In the genomic region with DNA sequence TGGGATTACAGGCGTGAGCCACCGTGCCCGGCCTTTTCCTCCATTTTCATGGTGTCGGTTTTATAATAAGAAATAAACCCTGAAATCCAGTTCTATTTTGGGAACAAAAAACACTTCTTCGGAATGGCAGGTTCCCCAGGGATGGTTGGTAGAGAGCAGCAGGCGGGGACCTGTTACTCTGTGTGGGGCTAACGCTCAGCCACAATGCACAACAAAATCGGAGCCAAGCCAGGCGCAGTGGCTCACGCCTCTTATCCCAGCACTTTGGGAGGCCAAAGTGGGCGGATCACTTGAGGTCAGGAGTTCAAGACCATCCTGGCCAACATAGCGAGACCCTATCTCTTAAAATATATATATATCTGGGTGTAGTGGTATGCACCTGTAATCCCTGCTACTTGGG, we compare ENCODE assay signal across 31 cellular contexts.
"Had no signal": no experiment of that assay in that cellular context is flagged by ENCODE, and none has a peak within 500 bp of the region (broad histone marks: within the 10 kb centered on the region; RNA-seq: fewer than 3 reads in every experiment).

No MANE protein-coding gene starts in this region.

- DNase-seq: activated B cell treated with CpG ODN at 0.5 μM for 24 hours; activated CD4-positive, alpha-beta memory T cell treated with anti-CD3 and anti-CD28 coated beads for 36 hours; activated CD4-positive, alpha-beta T cell treated with anti-CD3 and anti-CD28 coated beads for 4 hours; activated CD4-positive, alpha-beta T cell treated with anti-CD3 and anti-CD28 coated beads, Interleukin-2, amount 10 ng/mL, durations not matched to agents 24 days and 14 days; activated CD4-positive, alpha-beta T cell treated with anti-CD3 and anti-CD28 coated beads, Interleukin-2, amount 50 U/mL, for 1 hour; activated CD4-positive, alpha-beta T cell treated with anti-CD3 and anti-CD28 coated beads, Interleukin-2, amount 50 U/mL, for 4 hours; activated CD4-positive, CD25-positive, alpha-beta regulatory T cell treated with anti-CD3 and anti-CD28 coated beads, Interleukin-2, amount 50 U/mL, for 72 hours; activated CD8-positive, alpha-beta memory T cell treated with anti-CD3 and anti-CD28 coated beads, Interleukin-2, amount 50 U/mL, for 4 hours; activated CD8-positive, alpha-beta T cell treated with anti-CD3 and anti-CD28 coated beads for 36 hours; activated effector memory CD4-positive, alpha-beta T cell treated with anti-CD3 and anti-CD28 coated beads, Interleukin-2, amount 50 U/mL, for 16 hours; activated gamma-delta T cell treated with Interleukin-2 at 50 U/mL for 16 hours; activated naive CD4-positive, alpha-beta T cell; activated naive CD4-positive, alpha-beta T cell treated with anti-CD3 and anti-CD28 coated beads for 36 hours; activated naive CD4-positive, alpha-beta T cell treated with anti-CD3 and anti-CD28 coated beads, Interleukin-2, amount 50 U/mL, for 16 hours; activated naive CD8-positive, alpha-beta T cell treated with anti-CD3 and anti-CD28 coated beads for 36 hours; activated T-cell treated with anti-CD3 and anti-CD28 coated beads for 4 hours; activated T-cell treated with anti-CD3 and anti-CD28 coated beads, Interleukin-2, amount 50 U/mL, for 1 hour; activated T-cell treated with anti-CD3 and anti-CD28 coated beads, Interleukin-2, amount 50 U/mL, for 4 hours; activated T-cell treated with anti-CD3 and anti-CD28 coated beads, Interleukin-2, amount 50 U/mL, for 72 hours; amniotic stem cell; body of pancreas; brain microvascular endothelial cell; central memory CD4-positive, alpha-beta T cell; T-helper 1 cell; T-helper 2 cell; T-helper 9 cell had no signal

- H3K4me1 ChIP-seq: breast epithelium had no signal

- H3K27ac ChIP-seq: adrenal gland, body of pancreas, brain microvascular endothelial cell, breast epithelium, VCaP had no signal

- ATAC-seq: activated CD8-positive, alpha-beta T cell treated with anti-CD3 and anti-CD28 coated beads for 36 hours; activated naive CD4-positive, alpha-beta T cell treated with anti-CD3 and anti-CD28 coated beads, Interleukin-2, amount 50 U/mL, for 72 hours; activated T-cell treated with anti-CD3 and anti-CD28 coated beads, Interleukin-2, amount 50 U/mL, for 4 hours; activated T-cell treated with anti-CD3 and anti-CD28 coated beads, Interleukin-2, amount 50 U/mL, for 72 hours; activated T-helper 17 cell treated with anti-CD3 and anti-CD28 coated beads, Interleukin-2, amount 50 U/mL, for 72 hours; body of pancreas had no signal

- H3K4me3 ChIP-seq: adrenal gland, body of pancreas, breast epithelium had no signal

- H3K9me3 ChIP-seq: adrenal gland, body of pancreas, breast epithelium had no signal

- H3K36me3 ChIP-seq: adrenal gland, breast epithelium had no signal

- H3K27me3 ChIP-seq: adrenal gland, brain microvascular endothelial cell, breast epithelium had no signal
